ENCODE assay signal across 9 cellular contexts in the genomic region with DNA sequence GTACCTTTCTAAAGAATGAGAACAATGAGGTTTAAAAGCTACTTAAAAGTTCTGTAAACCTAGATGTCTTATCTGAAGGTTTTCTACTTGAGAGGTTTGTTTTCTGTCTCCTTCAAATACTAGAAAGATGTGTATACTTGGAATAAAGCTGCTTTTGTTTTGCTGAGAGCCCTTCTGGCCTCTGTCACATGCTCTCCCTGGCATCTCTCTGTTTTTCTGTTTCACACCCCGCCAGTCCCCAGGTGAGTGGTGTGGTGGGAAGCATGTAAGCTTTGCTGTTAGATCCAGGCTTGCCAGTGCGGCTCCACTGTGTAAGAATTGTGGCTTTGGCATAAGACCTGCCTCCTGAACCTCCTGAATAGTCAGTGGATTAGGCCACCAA. TPM values are rescaled to one million over a fixed set of nuclear protein-coding genes. Genes with fewer than 3 reads are reported as not detected.
A peak's percentile ranks its signal among the peaks of the same experiment; 100 is the strongest.
DNase-seq lines count a peak whose midpoint lies in the region; ATAC-seq and TF ChIP-seq lines count a peak whose summit lies in the region.
"Had no signal": no experiment of that assay in that cellular context is flagged by ENCODE, and none has a peak within 500 bp of the region (broad histone marks: within the 10 kb centered on the region; RNA-seq: fewer than 3 reads in every experiment).

No MANE protein-coding gene starts in this region.

- intact Hi-C loops in heart left ventricle (cut with DNase I), result loop anchor here in 3 of 10 donors (5.0 to 10.0 kb wide), 3 partner anchors 123 to 215 kb away; no protein-coding TSS in a partner anchor

- no peaks in the 10 kb centered on the region for H3K27me3 ChIP-seq in heart left ventricle

- ATAC-seq in GM19452 (IDR thresholded peaks at IDR 0.05; ENCODE audit: unreplicated experiment) (peak; percentile 47), HG03159 (IDR thresholded peaks at IDR 0.05; ENCODE audit: unreplicated experiment) (peak; percentile 58), heart left ventricle (no peak)

- no peak for TF ChIP-seq POLR2A in heart left ventricle (IDR thresholded peaks at IDR 0.05)

- peak; percentile 45 for DNase-seq in D341Med (ENCODE audit: low spot score)
- peak; percentile 34 for DNase-seq in cerebellar cortex (ENCODE audit: low spot score)
- DNase-seq in DMS53 (lab: John Stamatoyannopoulos, UW), result no peak
- no peak for DNase-seq in cerebellar nuclear complex (lab: John Stamatoyannopoulos, UW)
- no peak for DNase-seq in heart left ventricle
- DNase-seq in activated CD8-positive, alpha-beta memory T cell treated with anti-CD3 and anti-CD28 coated beads, Interleukin-2, amount 50 U/mL, for 48 hours, result no peak
- DNase-seq: stimulated activated CD4-positive, alpha-beta T cell treated with anti-CD3 and anti-CD28 coated beads, Interleukin-2, amount 100 ng/mL, for 48 hours had no signal

- no peak overlapping the region for H3K4me3 ChIP-seq in heart left ventricle

- peaks cover 0 to 12% (median 1%) of the 10 kb centered on the region in 12 donors for H3K4me1 ChIP-seq in heart left ventricle

- no peak overlapping the region for H3K27ac ChIP-seq in heart left ventricle

- 81 to 89% (median 87%) methylated on average over 2 of the region's 2 CpGs for WGBS in heart left ventricle, 4 donors

- H3K36me3 ChIP-seq in heart left ventricle, result peaks cover 0 to 82% (median 56%) of the 10 kb centered on the region in 9 donors

- no peaks in the 10 kb centered on the region for H3K9me3 ChIP-seq in heart left ventricle

- TF ChIP-seq CTCF in heart left ventricle (IDR thresholded peaks at IDR 0.05), result no peak

RNA-seq across cellular contexts. Expression of gene SNX9, which starts 56.8 kb away (rescaled TPM):
- 10 to 100 TPM; 27.6 to 44.0 (median 32.7) TPM for total RNA-seq in heart left ventricle
- polyA plus RNA-seq in heart left ventricle, result 10 to 100 TPM; 15.4 to 30.2 TPM

Comparison
In these comparisons a context has a peak if more than half of its experiments do, and no peak if none do; other contexts are left out.
1. DNase-seq: peak in D341Med (single experiment) and cerebellar cortex (single experiment); none in DMS53 (single experiment), cerebellar nuclear complex (0 of 2), heart left ventricle (0 of 5) and activated CD8-positive, alpha-beta memory T cell treated with anti-CD3 and anti-CD28 coated beads, Interleukin-2, amount 50 U/mL, for 48 hours (single experiment).
2. ATAC-seq: peak in GM19452 (single experiment) and HG03159 (single experiment); none in heart left ventricle (0 of 4).